ENCODE assay signal across 1 cellular context in genomic region chr2:223102040-223102899, GRCh38.
TF ChIP-seq lines count a peak whose summit lies in the region.

No MANE protein-coding gene starts in this region.

TF ChIP-seq in H1, 55 proteins besides CTCF, POLR2A, EP300 and RAD21:
- TF ChIP-seq SP2 (IDR thresholded peaks at IDR 0.05; ENCODE audit: low read length) = no peak
- TF ChIP-seq ATF2 (IDR thresholded peaks at IDR 0.05; ENCODE audit: low read length) = 0 out of 2 replicates have a peak, but pooled peaks have one; percentile 6
